Comparison of ENCODE assay signal across 2 cellular contexts in the genomic region with DNA sequence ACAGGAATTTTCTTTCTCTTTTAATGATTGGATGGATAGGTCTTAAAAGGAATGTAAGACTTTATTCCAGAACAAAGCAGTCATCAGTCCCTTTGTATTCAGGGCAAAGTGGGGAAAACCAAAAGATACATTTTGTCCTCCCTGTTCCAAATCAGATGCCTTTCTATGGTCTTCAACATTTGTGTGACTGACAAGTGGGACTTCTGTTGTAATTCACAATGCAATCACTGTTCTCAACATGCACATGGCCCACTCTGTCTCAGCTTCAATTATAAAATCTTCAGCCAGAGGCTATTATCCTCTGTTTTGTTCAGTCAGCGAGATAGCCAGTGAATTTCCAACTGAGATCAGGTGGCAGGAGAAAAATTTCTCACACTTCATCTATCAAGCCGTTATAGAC.
TF ChIP-seq lines count a peak whose summit lies in the region.

No MANE protein-coding gene starts in this region.

TF ChIP-seq in A549, 52 proteins besides CTCF, POLR2A, EP300 and RAD21:
- TF ChIP-seq BHLHE40 (IDR thresholded peaks at IDR 0.05; ENCODE audit: low read depth, low read length) (no peak), ZFP36 (IDR thresholded peaks at IDR 0.05; ENCODE audit: borderline replicate concordance, partially characterized antibody) (no peak), ZSCAN20 (CRISPR knock-in tag; IDR thresholded peaks at IDR 0.05) (no peak), TP53 (CRISPR knock-in tag; IDR thresholded peaks at IDR 0.05) (no peak), HOXB5 (CRISPR knock-in tag; IDR thresholded peaks at IDR 0.05) (no peak), GATA3 (IDR thresholded peaks at IDR 0.05; ENCODE audit: borderline replicate concordance) (no peak), RNF2 (IDR thresholded peaks at IDR 0.05; ENCODE audit: borderline replicate concordance, low read depth) (no peak)
- TF ChIP-seq, protein P1, sequence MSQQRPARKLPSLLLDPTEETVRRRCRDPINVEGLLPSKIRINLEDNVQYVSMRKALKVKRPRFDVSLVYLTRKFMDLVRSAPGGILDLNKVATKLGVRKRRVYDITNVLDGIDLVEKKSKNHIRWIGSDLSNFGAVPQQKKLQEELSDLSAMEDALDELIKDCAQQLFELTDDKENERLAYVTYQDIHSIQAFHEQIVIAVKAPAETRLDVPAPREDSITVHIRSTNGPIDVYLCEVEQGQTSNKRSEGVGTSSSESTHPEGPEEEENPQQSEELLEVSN (IDR thresholded peaks at IDR 0.05; ENCODE audit: borderline replicate concordance, low read depth): no peak
- TF ChIP-seq, protein P2, sequence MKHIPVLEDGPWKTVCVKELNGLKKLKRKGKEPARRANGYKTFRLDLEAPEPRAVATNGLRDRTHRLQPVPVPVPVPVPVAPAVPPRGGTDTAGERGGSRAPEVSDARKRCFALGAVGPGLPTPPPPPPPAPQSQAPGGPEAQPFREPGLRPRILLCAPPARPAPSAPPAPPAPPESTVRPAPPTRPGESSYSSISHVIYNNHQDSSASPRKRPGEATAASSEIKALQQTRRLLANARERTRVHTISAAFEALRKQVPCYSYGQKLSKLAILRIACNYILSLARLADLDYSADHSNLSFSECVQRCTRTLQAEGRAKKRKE (CRISPR knock-in tag; IDR thresholded peaks at IDR 0.05; ENCODE audit: low read depth): no peak

TF ChIP-seq in IMR-90, 13 proteins besides CTCF, POLR2A, EP300 and RAD21:
- TF ChIP-seq SMC3 (IDR thresholded peaks at IDR 0.05; ENCODE audit: low read depth, low read length): no peak
- no peak for TF ChIP-seq NFE2L2 (IDR thresholded peaks at IDR 0.05; ENCODE audit: low read depth, low read length)
- TF ChIP-seq MAFK (IDR thresholded peaks at IDR 0.05; ENCODE audit: low read depth, low read length): no peak
- no peak for TF ChIP-seq MAZ (IDR thresholded peaks at IDR 0.05; ENCODE audit: borderline replicate concordance, low read depth, low read length)
- TF ChIP-seq CHD1 (IDR thresholded peaks at IDR 0.05; ENCODE audit: low read depth, low read length): no peak
- TF ChIP-seq FOS (IDR thresholded peaks at IDR 0.05; ENCODE audit: low read depth, low read length): no peak
- TF ChIP-seq ELK1 (IDR thresholded peaks at IDR 0.05; ENCODE audit: borderline replicate concordance, low read depth, low read length): no peak
- no peak for TF ChIP-seq RFX5 (IDR thresholded peaks at IDR 0.05; ENCODE audit: low read depth, low read length)
- TF ChIP-seq RCOR1 (IDR thresholded peaks at IDR 0.05; ENCODE audit: insufficient replicate concordance, low read length): no peak
- TF ChIP-seq MXI1 (IDR thresholded peaks at IDR 0.05; ENCODE audit: borderline replicate concordance, low read depth, low read length): no peak
- TF ChIP-seq, protein P3, sequence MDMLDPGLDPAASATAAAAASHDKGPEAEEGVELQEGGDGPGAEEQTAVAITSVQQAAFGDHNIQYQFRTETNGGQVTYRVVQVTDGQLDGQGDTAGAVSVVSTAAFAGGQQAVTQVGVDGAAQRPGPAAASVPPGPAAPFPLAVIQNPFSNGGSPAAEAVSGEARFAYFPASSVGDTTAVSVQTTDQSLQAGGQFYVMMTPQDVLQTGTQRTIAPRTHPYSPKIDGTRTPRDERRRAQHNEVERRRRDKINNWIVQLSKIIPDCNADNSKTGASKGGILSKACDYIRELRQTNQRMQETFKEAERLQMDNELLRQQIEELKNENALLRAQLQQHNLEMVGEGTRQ (IDR thresholded peaks at IDR 0.05; ENCODE audit: low read depth, low read length): no peak
- TF ChIP-seq CEBPB (IDR thresholded peaks at IDR 0.05; ENCODE audit: low read depth, low read length): no peak
- no peak for TF ChIP-seq BHLHE40 (IDR thresholded peaks at IDR 0.05; ENCODE audit: low read depth, low read length)
